9 cellular contexts compared by ENCODE assay signal in genomic region chr18:11040823-11041712, GRCh38.
DNase-seq lines count a peak whose midpoint lies in the region; ATAC-seq and TF ChIP-seq lines count a peak whose summit lies in the region.
"Had no signal": no experiment of that assay in that cellular context is flagged by ENCODE, and none has a peak within 500 bp of the region (broad histone marks: within the 10 kb centered on the region; RNA-seq: fewer than 3 reads in every experiment).

No MANE protein-coding gene starts in this region.

- CTCF ChIA-PET in activated naive CD4-positive, alpha-beta T cell treated with anti-CD3 and anti-CD28 coated beads for 36 hours (lab: Charles Lee): interaction anchor here (0.9 to 3.2 kb wide), 3 partner anchors 189 to 254 kb away, joined by 3 to 20 read pairs (median 3); no protein-coding TSS in a partner anchor

- H3K4me1 ChIP-seq in parathyroid adenoma: no peaks in the 10 kb centered on the region

- no peak overlapping the region for H3K9ac ChIP-seq in parathyroid adenoma

- H3K36me3 ChIP-seq in parathyroid adenoma (ENCODE audit: control insufficient read depth, insufficient read depth, low read length): no peaks in the 10 kb centered on the region

- no peaks in the 10 kb centered on the region for H3K9me3 Mint-ChIP-seq in activated naive CD4-positive, alpha-beta T cell treated with anti-CD3 and anti-CD28 coated beads for 36 hours

- DNase-seq in activated naive CD4-positive, alpha-beta T cell treated with anti-CD3 and anti-CD28 coated beads for 36 hours: peak; percentile 30
- DNase-seq in activated naive CD4-positive, alpha-beta T cell treated with anti-CD3 and anti-CD28 coated beads, Interleukin-2, amount 50 U/mL, for 16 hours: no peak
- DNase-seq in foreskin fibroblast: peak; percentile 24 to 74

- no peaks in the 10 kb centered on the region for H3K79me2 ChIP-seq in parathyroid adenoma

- H3K27ac ChIP-seq in VCaP: no peak overlapping the region
- no peak overlapping the region for H3K27ac ChIP-seq in parathyroid adenoma

- no peaks in the 10 kb centered on the region for H3K36me3 Mint-ChIP-seq in activated naive CD4-positive, alpha-beta T cell treated with anti-CD3 and anti-CD28 coated beads for 36 hours (ENCODE audit: low read depth)
- H3K36me3 Mint-ChIP-seq: activated naive CD8-positive, alpha-beta T cell had no signal

- no peaks in the 10 kb centered on the region for H3K4me1 Mint-ChIP-seq in activated naive CD4-positive, alpha-beta T cell treated with anti-CD3 and anti-CD28 coated beads for 36 hours (ENCODE audit: low read depth)

- ATAC-seq in GM21515 (IDR thresholded peaks at IDR 0.05; ENCODE audit: unreplicated experiment) (no peak), GM21447 (IDR thresholded peaks at IDR 0.05; ENCODE audit: unreplicated experiment) (no peak)

- TF ChIP-seq CTCF in LNCAP (IDR thresholded peaks at IDR 0.05) (peak; percentile 82), VCaP (conservative IDR thresholded peaks at IDR 0.05) (peak; percentile 81), foreskin fibroblast (IDR thresholded peaks at IDR 0.05; ENCODE audit: low read depth, low read length) (peak; percentile 80), parathyroid adenoma (IDR thresholded peaks at IDR 0.05) (peak; percentile 57)

- H3K4me3 Mint-ChIP-seq in activated naive CD4-positive, alpha-beta T cell treated with anti-CD3 and anti-CD28 coated beads for 36 hours: no peak overlapping the region
- H3K4me3 Mint-ChIP-seq: activated naive CD8-positive, alpha-beta T cell had no signal

- H3K4me3 ChIP-seq in foreskin fibroblast (ENCODE audit: low read depth in 1 of 2, low read length in 2 of 2) (no peak overlapping the region), parathyroid adenoma (ENCODE audit: low read depth, low read length) (no peak overlapping the region)

- no peaks in the 10 kb centered on the region for H3K9me3 ChIP-seq in parathyroid adenoma (ENCODE audit: control insufficient read depth, low read length)

- H3K27me3 ChIP-seq in parathyroid adenoma (ENCODE audit: control insufficient read depth, insufficient read depth, low read length): no peaks in the 10 kb centered on the region

- H3K27ac Mint-ChIP-seq in activated naive CD4-positive, alpha-beta T cell treated with anti-CD3 and anti-CD28 coated beads for 36 hours: no peak overlapping the region
- H3K27ac Mint-ChIP-seq: activated naive CD8-positive, alpha-beta T cell had no signal

- H2AFZ ChIP-seq in parathyroid adenoma: no peak overlapping the region

- no peak overlapping the region for H3K4me2 ChIP-seq in parathyroid adenoma (ENCODE audit: low read length)

- intact Hi-C loops in activated naive CD4-positive, alpha-beta T cell treated with anti-CD3 and anti-CD28 coated beads for 36 hours (cut with micrococcal nuclease): loop anchor here (1.0 to 2.0 kb wide), 4 partner anchors 190 to 1070 kb away; no protein-coding TSS in a partner anchor

- H3K27me3 Mint-ChIP-seq in activated naive CD4-positive, alpha-beta T cell treated with anti-CD3 and anti-CD28 coated beads for 36 hours (ENCODE audit: low read depth): peaks cover 16% of the 10 kb centered on the region
- H3K27me3 Mint-ChIP-seq: activated naive CD8-positive, alpha-beta T cell had no signal
